1 cellular context compared by ENCODE assay signal in the genomic region with DNA sequence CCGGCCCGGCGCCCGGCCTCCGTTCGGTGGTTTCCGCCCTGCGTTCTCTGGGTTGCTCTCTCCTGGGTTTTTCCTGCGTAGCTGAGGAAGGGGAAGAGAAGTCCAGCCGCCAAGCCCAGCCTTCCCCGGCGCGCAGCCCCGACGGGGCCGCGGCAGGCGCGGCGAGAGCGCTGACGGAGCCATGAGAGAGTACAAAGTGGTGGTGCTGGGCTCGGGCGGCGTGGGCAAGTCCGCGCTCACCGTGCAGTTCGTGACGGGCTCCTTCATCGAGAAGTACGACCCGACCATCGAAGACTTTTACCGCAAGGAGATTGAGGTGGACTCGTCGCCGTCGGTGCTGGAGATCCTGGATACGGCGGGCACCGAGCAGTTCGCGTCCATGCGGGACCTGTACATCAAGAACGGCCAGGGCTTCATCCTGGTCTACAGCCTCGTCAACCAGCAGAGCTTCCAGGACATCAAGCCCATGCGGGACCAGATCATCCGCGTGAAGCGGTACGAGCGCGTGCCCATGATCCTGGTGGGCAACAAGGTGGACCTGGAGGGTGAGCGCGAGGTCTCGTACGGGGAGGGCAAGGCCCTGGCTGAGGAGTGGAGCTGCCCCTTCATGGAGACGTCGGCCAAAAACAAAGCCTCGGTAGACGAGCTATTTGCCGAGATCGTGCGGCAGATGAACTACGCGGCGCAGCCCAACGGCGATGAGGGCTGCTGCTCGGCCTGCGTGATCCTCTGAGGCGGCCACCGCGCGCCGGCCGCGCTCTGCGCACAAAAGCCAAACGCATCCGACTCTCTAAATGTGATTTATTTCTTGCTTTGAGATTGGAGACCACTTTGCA.
TF ChIP-seq lines count a peak whose summit lies in the region.

No MANE protein-coding gene starts in this region.

TF ChIP-seq in WTC11, 78 proteins besides CTCF, POLR2A, EP300 and RAD21 (continued from another document):
- TF ChIP-seq, protein P1, sequence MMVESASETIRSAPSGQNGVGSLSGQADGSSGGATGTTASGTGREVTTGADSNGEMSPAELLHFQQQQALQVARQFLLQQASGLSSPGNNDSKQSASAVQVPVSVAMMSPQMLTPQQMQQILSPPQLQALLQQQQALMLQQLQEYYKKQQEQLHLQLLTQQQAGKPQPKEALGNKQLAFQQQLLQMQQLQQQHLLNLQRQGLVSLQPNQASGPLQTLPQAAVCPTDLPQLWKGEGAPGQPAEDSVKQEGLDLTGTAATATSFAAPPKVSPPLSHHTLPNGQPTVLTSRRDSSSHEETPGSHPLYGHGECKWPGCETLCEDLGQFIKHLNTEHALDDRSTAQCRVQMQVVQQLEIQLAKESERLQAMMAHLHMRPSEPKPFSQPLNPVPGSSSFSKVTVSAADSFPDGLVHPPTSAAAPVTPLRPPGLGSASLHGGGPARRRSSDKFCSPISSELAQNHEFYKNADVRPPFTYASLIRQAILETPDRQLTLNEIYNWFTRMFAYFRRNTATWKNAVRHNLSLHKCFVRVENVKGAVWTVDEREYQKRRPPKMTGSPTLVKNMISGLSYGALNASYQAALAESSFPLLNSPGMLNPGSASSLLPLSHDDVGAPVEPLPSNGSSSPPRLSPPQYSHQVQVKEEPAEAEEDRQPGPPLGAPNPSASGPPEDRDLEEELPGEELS (CRISPR knock-in tag; IDR thresholded peaks at IDR 0.05): 0 out of 2 replicates have a peak, but pooled peaks have one; percentile 12
- TF ChIP-seq, protein P2, sequence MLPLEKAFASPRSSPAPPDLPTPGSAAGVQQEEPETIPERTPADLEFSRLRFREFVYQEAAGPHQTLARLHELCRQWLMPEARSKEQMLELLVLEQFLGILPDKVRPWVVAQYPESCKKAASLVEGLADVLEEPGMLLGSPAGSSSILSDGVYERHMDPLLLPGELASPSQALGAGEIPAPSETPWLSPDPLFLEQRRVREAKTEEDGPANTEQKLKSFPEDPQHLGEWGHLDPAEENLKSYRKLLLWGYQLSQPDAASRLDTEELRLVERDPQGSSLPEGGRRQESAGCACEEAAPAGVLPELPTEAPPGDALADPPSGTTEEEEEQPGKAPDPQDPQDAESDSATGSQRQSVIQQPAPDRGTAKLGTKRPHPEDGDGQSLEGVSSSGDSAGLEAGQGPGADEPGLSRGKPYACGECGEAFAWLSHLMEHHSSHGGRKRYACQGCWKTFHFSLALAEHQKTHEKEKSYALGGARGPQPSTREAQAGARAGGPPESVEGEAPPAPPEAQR (CRISPR knock-in tag; IDR thresholded peaks at IDR 0.05): no peak
